1 cellular context compared by ENCODE assay signal in the genomic region with DNA sequence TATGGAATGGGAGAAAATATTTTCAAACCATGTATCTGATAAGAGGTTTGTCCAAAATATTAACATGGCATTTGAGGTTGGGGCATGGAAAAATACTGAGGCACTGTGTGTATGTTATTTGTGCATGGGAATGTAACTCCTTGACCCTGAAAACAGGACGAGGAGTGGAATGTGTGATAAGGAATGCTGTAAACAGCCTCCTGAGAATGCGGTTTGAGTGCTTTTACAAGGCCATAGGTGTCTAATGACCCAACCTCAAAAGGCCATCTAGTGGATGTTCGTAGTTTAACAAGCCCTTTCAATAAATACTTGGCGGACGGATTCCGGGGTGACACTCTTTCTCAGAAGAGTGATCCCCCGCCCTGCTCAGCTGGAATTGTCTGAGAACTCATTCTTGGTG.
TF ChIP-seq lines count a peak whose summit lies in the region.

No MANE protein-coding gene starts in this region.

TF ChIP-seq in K562, 482 proteins besides CTCF, POLR2A, EP300 and RAD21 (continued from another document):
- TF ChIP-seq, protein P1, sequence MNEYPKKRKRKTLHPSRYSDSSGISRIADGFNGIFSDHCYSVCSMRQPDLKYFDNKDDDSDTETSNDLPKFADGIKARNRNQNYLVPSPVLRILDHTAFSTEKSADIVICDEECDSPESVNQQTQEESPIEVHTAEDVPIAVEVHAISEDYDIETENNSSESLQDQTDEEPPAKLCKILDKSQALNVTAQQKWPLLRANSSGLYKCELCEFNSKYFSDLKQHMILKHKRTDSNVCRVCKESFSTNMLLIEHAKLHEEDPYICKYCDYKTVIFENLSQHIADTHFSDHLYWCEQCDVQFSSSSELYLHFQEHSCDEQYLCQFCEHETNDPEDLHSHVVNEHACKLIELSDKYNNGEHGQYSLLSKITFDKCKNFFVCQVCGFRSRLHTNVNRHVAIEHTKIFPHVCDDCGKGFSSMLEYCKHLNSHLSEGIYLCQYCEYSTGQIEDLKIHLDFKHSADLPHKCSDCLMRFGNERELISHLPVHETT (CRISPR knock-in tag; conservative IDR thresholded peaks at IDR 0.05 in 1 of 2, IDR thresholded peaks at IDR 0.05 in 1 of 2), result no peak
- TF ChIP-seq, protein P2, sequence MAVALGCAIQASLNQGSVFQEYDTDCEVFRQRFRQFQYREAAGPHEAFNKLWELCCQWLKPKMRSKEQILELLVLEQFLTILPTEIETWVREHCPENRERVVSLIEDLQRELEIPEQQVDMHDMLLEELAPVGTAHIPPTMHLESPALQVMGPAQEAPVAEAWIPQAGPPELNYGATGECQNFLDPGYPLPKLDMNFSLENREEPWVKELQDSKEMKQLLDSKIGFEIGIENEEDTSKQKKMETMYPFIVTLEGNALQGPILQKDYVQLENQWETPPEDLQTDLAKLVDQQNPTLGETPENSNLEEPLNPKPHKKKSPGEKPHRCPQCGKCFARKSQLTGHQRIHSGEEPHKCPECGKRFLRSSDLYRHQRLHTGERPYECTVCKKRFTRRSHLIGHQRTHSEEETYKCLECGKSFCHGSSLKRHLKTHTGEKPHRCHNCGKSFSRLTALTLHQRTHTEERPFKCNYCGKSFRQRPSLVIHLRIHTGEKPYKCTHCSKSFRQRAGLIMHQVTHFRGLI (CRISPR knock-in tag; IDR thresholded peaks at IDR 0.05), result no peak
- TF ChIP-seq ZEB2 (IDR thresholded peaks at IDR 0.05), result no peak
